15 cellular contexts compared by ENCODE assay signal in the genomic region with DNA sequence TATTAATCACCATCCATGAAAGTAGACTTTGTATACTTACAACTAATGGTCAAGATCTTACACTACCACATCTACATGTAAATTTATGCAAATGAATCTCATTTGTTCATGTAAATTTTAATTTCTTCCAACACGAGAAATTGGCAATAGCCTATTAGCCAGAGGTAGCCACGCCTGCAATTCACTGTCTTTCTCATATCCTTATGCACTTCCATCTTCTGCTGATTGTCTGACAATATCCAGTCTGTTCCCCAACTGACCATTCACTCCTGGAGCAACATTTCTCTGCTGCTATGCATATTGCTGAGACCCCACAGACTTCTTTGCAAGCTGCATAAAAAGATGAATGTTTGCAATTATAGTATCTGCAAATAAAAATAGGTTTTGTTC. TPM values are rescaled to one million over a fixed set of nuclear protein-coding genes. Genes with fewer than 3 reads are reported as not detected.
A peak's percentile ranks its signal among the peaks of the same experiment; 100 is the strongest.
DNase-seq lines count a peak whose midpoint lies in the region; FAIRE-seq and TF ChIP-seq lines count a peak whose summit lies in the region.
"Had no signal": no experiment of that assay in that cellular context is flagged by ENCODE, and none has a peak within 500 bp of the region (broad histone marks: within the 10 kb centered on the region; RNA-seq: fewer than 3 reads in every experiment).

No MANE protein-coding gene starts in this region.

- POLR2A ChIA-PET in BJ (lab: Charles Lee): no interaction called here
- POLR2A ChIA-PET in activated CD4-positive, alpha-beta memory T cell treated with anti-CD3 and anti-CD28 coated beads for 36 hours (lab: Charles Lee): no interaction called here

- intact Hi-C loops in activated CD4-positive, alpha-beta memory T cell treated with anti-CD3 and anti-CD28 coated beads for 36 hours (cut with micrococcal nuclease): no loop called here

- H3K9ac ChIP-seq in astrocyte (ENCODE audit: low read length) (peak overlapping the region; percentile 89), skeletal muscle tissue (ENCODE audit: low read depth in 1 of 3, low read length in 3 of 3) (peak overlapping the region in 1 of 3 donors; percentile 83)

- H3K9me3 Mint-ChIP-seq in astrocyte (ENCODE audit: unreplicated experiment): peaks cover 19% of the 10 kb centered on the region
- peaks cover 5% of the 10 kb centered on the region for H3K9me3 Mint-ChIP-seq in activated CD4-positive, alpha-beta memory T cell treated with anti-CD3 and anti-CD28 coated beads for 36 hours

- no peak overlapping the region for H3K27ac ChIP-seq in astrocyte (ENCODE audit: low read depth, low read length)
- peak overlapping the region; percentile 95 for H3K27ac ChIP-seq in skeletal muscle tissue (ENCODE audit: low read depth, low read length)
- H3K27ac ChIP-seq: dorsolateral prefrontal cortex had no signal

- H3K36me3 ChIP-seq in BJ (ENCODE audit: control insufficient read depth, insufficient read depth, low read length): peaks cover 9% of the 10 kb centered on the region
- H3K36me3 ChIP-seq in astrocyte (ENCODE audit: insufficient read depth, low read length): peaks cover 18% of the 10 kb centered on the region
- peaks cover 9 to 25% (median 14%) of the 10 kb centered on the region in 3 donors for H3K36me3 ChIP-seq in skeletal muscle tissue (ENCODE audit: control insufficient read depth in 3 of 3, insufficient read depth in 3 of 3, low read length in 3 of 3)

- H3K27me3 ChIP-seq in BJ (ENCODE audit: control insufficient read depth, insufficient read depth, low read length): no peaks in the 10 kb centered on the region
- no peaks in the 10 kb centered on the region for H3K27me3 ChIP-seq in astrocyte (ENCODE audit: insufficient read depth, low read length)
- H3K27me3 ChIP-seq in skeletal muscle tissue (ENCODE audit: control insufficient read depth in 3 of 3, insufficient read depth in 3 of 3, low read length in 3 of 3): no peaks in the 10 kb centered on the region
- H3K27me3 ChIP-seq: dorsolateral prefrontal cortex had no signal

- TF ChIP-seq CTCF in BJ (IDR thresholded peaks at IDR 0.05; ENCODE audit: insufficient read depth, low read depth, low read length): no peak
- no peak for TF ChIP-seq CTCF in astrocyte (IDR thresholded peaks at IDR 0.05; ENCODE audit: insufficient read depth, low read depth, low read length)
- TF ChIP-seq CTCF in D721Med (IDR thresholded peaks at IDR 0.05; ENCODE audit: insufficient read depth, missing control alignments): no peak

- peaks cover 28% of the 10 kb centered on the region for H3K4me1 Mint-ChIP-seq in astrocyte (ENCODE audit: low read depth, unreplicated experiment)
- H3K4me1 Mint-ChIP-seq in activated CD4-positive, alpha-beta memory T cell treated with anti-CD3 and anti-CD28 coated beads for 36 hours (ENCODE audit: low read depth): no peaks in the 10 kb centered on the region
- H3K4me1 Mint-ChIP-seq: activated naive CD8-positive, alpha-beta T cell treated with anti-CD3 and anti-CD28 coated beads, Interleukin-2, amount 50 U/mL, for 24 hours had no signal

- DNase-seq in BJ (ENCODE audit: low read depth) (no peak), astrocyte (ENCODE audit: low read depth) (no peak), glomerular visceral epithelial cell (ENCODE audit: extremely low spot score) (peak; percentile 45), NCI-H69 (lab: John Stamatoyannopoulos, UW) (no peak), medulla oblongata (ENCODE audit: extremely low spot score) (no peak), D721Med (ENCODE audit: insufficient read length, low spot score) (no peak)
- no peak for DNase-seq in activated CD4-positive, alpha-beta memory T cell treated with anti-CD3 and anti-CD28 coated beads for 36 hours
- DNase-seq: activated CD4-positive, CD25-positive, alpha-beta regulatory T cell; activated naive CD8-positive, alpha-beta T cell treated with anti-CD3 and anti-CD28 coated beads, Interleukin-2, amount 50 U/mL, for 24 hours; C1 segment of cervical spinal cord; dorsolateral prefrontal cortex; nucleus accumbens; SW 1271 had no signal

- FAIRE-seq in astrocyte (lab: Jason Lieb, UNC): no peak
- FAIRE-seq in D721Med (lab: Jason Lieb, UNC): no peak
- FAIRE-seq: GM12891 had no signal

- H3K4me2 ChIP-seq in astrocyte (ENCODE audit: low read length): peak overlapping the region; percentile 86

- H2AFZ ChIP-seq in astrocyte (ENCODE audit: low read depth, low read length): no peak overlapping the region

- H3K4me3 ChIP-seq in BJ (ENCODE audit: low read depth, low read length): peak overlapping the region; percentile 88
- peak overlapping the region; percentile 67 for H3K4me3 ChIP-seq in astrocyte (ENCODE audit: insufficient read depth, low read depth, low read length)
- H3K4me3 ChIP-seq in skeletal muscle tissue (ENCODE audit: low read length in 3 of 3): peak overlapping the region; percentile 67 to 82 (median 79)
- H3K4me3 ChIP-seq: dorsolateral prefrontal cortex had no signal

- H3K9me3 ChIP-seq in astrocyte (ENCODE audit: insufficient read depth, low read depth, low read length): peaks cover 6% of the 10 kb centered on the region
- H3K9me3 ChIP-seq in skeletal muscle tissue (ENCODE audit: control insufficient read depth in 3 of 3, low read length in 3 of 3): no peaks in the 10 kb centered on the region

- H3K36me3 Mint-ChIP-seq in astrocyte (ENCODE audit: low read depth, unreplicated experiment): peaks cover 52% of the 10 kb centered on the region
- H3K36me3 Mint-ChIP-seq in activated CD4-positive, alpha-beta memory T cell treated with anti-CD3 and anti-CD28 coated beads for 36 hours: no peaks in the 10 kb centered on the region

- peaks cover 73% of the 10 kb centered on the region for H3K79me2 ChIP-seq in astrocyte (ENCODE audit: insufficient read depth, low read length)

- peaks cover 14% of the 10 kb centered on the region for H4K20me1 ChIP-seq in astrocyte (ENCODE audit: insufficient read depth, low read length)

- CTCF ChIA-PET in BJ (lab: Yijun Ruan, JAX): interaction anchor here (2.3 kb wide), 1 partner anchor 18 kb away, joined by 7 read pairs; no protein-coding TSS in a partner anchor
- CTCF ChIA-PET in activated CD4-positive, alpha-beta memory T cell treated with anti-CD3 and anti-CD28 coated beads for 36 hours (lab: Charles Lee): no interaction called here

- no peaks in the 10 kb centered on the region for H3K27me3 Mint-ChIP-seq in astrocyte (ENCODE audit: low read depth, unreplicated experiment)
- peaks cover 8% of the 10 kb centered on the region for H3K27me3 Mint-ChIP-seq in activated CD4-positive, alpha-beta memory T cell treated with anti-CD3 and anti-CD28 coated beads for 36 hours

- peaks cover 24% of the 10 kb centered on the region for H3K4me1 ChIP-seq in astrocyte (ENCODE audit: insufficient read depth, low read length)
- peaks cover 10 to 18% (median 16%) of the 10 kb centered on the region in 3 donors for H3K4me1 ChIP-seq in skeletal muscle tissue (ENCODE audit: control insufficient read depth in 3 of 3, insufficient read depth in 3 of 3, low read length in 3 of 3)

- peak overlapping the region; percentile 93 for H3K4me3 Mint-ChIP-seq in astrocyte (ENCODE audit: unreplicated experiment)
- H3K4me3 Mint-ChIP-seq in activated CD4-positive, alpha-beta memory T cell treated with anti-CD3 and anti-CD28 coated beads for 36 hours: no peak overlapping the region
- H3K4me3 Mint-ChIP-seq: activated naive CD8-positive, alpha-beta T cell treated with anti-CD3 and anti-CD28 coated beads, Interleukin-2, amount 50 U/mL, for 24 hours had no signal

- H3K27ac Mint-ChIP-seq in astrocyte (ENCODE audit: unreplicated experiment): peak overlapping the region; percentile 100
- H3K27ac Mint-ChIP-seq in activated CD4-positive, alpha-beta memory T cell treated with anti-CD3 and anti-CD28 coated beads for 36 hours: no peak overlapping the region
- H3K27ac Mint-ChIP-seq: activated naive CD8-positive, alpha-beta T cell treated with anti-CD3 and anti-CD28 coated beads, Interleukin-2, amount 50 U/mL, for 24 hours had no signal

RNA-seq across cellular contexts. Expression of gene NNMT, which starts 2.5 kb away (rescaled TPM):
- 590 and 724 TPM in 2 replicates for polyA plus RNA-seq in BJ (2011; rRNA removed)
- 207 and 313 TPM in 2 replicates for polyA minus RNA-seq in BJ (2011; rRNA and poly(A)+ RNA removed)
- total RNA-seq in astrocyte (394 and 527 TPM in 2 replicates), skeletal muscle tissue (87.2 TPM)
- not detected for total RNA-seq in activated CD4-positive, alpha-beta memory T cell treated with anti-CD3 and anti-CD28 coated beads for 36 hours

Comparison
In these comparisons a context has a peak if more than half of its experiments do, and no peak if none do; other contexts are left out.
1. RNA of gene NNMT, which starts 2.5 kb away (total RNA-seq): 394 to 527 TPM in astrocyte and 87.2 TPM in skeletal muscle tissue (single experiment); not detected in activated CD4-positive, alpha-beta memory T cell treated with anti-CD3 and anti-CD28 coated beads for 36 hours; every median in the first group is over 10 times any median in the second.
2. Peak in every context shown above with its lines, with median percentiles within 50 percentile points of each other: H3K4me3 ChIP-seq.